In the genomic region with DNA sequence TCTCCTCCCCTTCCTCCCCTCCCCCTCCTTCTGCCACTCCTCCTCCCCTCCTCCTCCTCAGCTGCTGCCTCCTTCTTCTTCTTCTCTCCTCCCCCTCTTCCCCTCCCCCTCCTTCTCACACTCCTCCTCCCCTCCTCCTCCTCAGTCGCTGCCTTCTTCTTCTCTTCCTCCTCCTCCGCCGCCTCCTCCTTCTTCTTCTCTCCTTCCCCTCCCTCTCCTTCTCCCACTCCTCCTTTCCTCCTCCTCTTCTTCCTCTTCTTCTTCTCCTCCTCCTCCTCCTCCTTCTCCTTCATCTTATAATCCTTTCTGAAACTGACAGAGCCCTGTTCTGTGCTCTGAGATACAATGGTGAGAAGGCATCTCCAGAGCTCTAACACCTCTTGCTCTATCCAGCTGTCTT, we compare ENCODE assay signal across 9 cellular contexts.
"Had no signal": no experiment of that assay in that cellular context is flagged by ENCODE, and none has a peak within 500 bp of the region (broad histone marks: within the 10 kb centered on the region; RNA-seq: fewer than 3 reads in every experiment).

No MANE protein-coding gene starts in this region.

- H3K9me3 Mint-ChIP-seq: HFFc6 had no signal

- FAIRE-seq: HTR-8/SVneo had no signal

- DNase-seq: GOT3, H7, HCEC 1CT, HFFc6, IMR-90, Karpas-422, KBM-7 had no signal

- H3K27ac Mint-ChIP-seq: HFFc6 had no signal

- H3K9ac ChIP-seq: KMS-11 had no signal

- H3K4me3 Mint-ChIP-seq: HFFc6 had no signal

- H3K27ac ChIP-seq: KMS-11 had no signal

- H3K4me2 ChIP-seq: KMS-11 had no signal
